25 cellular contexts compared by ENCODE assay signal in the genomic region with DNA sequence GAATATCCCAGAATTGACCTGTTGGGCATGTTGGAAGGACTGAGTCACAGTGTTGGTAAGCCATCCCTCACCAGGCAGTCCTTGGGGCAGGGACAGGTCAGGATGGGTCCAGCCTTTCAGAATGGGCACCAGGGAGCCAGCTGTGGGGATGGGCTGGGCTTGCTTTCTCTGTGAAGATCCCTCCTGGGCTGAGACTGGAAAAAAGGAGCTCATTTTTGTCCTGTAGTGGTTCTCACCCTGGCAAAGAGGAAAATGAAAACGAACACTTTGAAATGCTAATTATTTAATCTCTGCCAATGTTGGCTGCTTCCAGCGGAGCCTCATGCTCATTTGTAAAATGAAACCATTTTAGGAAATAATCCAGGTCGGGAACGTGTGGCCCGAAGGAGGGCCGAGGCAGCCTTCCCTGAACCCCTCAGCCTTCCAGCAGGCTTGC.
"Had no signal": no experiment of that assay in that cellular context is flagged by ENCODE, and none has a peak within 500 bp of the region (broad histone marks: within the 10 kb centered on the region; RNA-seq: fewer than 3 reads in every experiment).

No MANE protein-coding gene starts in this region.

- H3K27me3 ChIP-seq: foreskin keratinocyte, pancreas, suprapubic skin, upper lobe of right lung had no signal

- H3K4me3 ChIP-seq: left ventricle myocardium inferior, lung, pancreas, psoas muscle, stomach, suprapubic skin, tibial artery, upper lobe of right lung had no signal

- DNase-seq: activated CD4-positive, alpha-beta T cell treated with anti-CD3 and anti-CD28 coated beads for 48 hours; activated CD4-positive, alpha-beta T cell treated with anti-CD3 and anti-CD28 coated beads, Interleukin-2, amount 50 U/mL, for 48 hours; activated CD8-positive, alpha-beta memory T cell treated with anti-CD3 and anti-CD28 coated beads for 24 hours; activated effector memory CD4-positive, alpha-beta T cell treated with anti-CD3 and anti-CD28 coated beads, Interleukin-2, amount 50 U/mL, for 16 hours; activated naive CD4-positive, alpha-beta T cell treated with anti-CD3 and anti-CD28 coated beads, Interleukin-2, amount 10 ng/mL, durations not matched to agents 7 days and 5 days; activated naive CD8-positive, alpha-beta T cell treated with anti-CD3 and anti-CD28 coated beads, Interleukin-2, amount 10 ng/mL, durations not matched to agents 7 days and 5 days; endodermal cell; foreskin keratinocyte; left ventricle myocardium inferior; naive thymus-derived CD8-positive, alpha-beta T cell; pancreas; psoas muscle; right cardiac atrium; stimulated activated CD4-positive, alpha-beta T cell treated with anti-CD3 and anti-CD28 coated beads, Interleukin-15, amount 100 ng/mL, for 24 hours; stimulated activated CD4-positive, alpha-beta T cell treated with anti-CD3 and anti-CD28 coated beads, Interleukin-2, amount 100 ng/mL, for 24 hours; stimulated activated naive B cell treated with anti-CD40 and anti-IgM and Interleukin-4, amounts not matched to agents 10 μg/mL and 1 μg/mL and 100 μg/mL, for 72 hours; stomach; T-helper 9 cell; tibial artery; upper lobe of right lung had no signal

- H3K4me1 ChIP-seq: foreskin keratinocyte, left ventricle myocardium inferior, pancreas, psoas muscle, stomach, tibial artery, upper lobe of right lung had no signal

- H3K9me3 ChIP-seq: pancreas, suprapubic skin, upper lobe of right lung had no signal

- H3K36me3 ChIP-seq: left ventricle myocardium inferior, pancreas, stomach, suprapubic skin, tibial artery, upper lobe of right lung had no signal

- ATAC-seq: activated CD4-positive, CD25-positive, alpha-beta regulatory T cell treated with anti-CD3 and anti-CD28 coated beads, Interleukin-2, amount 50 U/mL, for 24 hours; esophagus mucosa; foreskin keratinocyte; naive thymus-derived CD8-positive, alpha-beta T cell; pancreas; psoas muscle; right cardiac atrium; stimulated activated naive B cell treated with anti-CD40 and anti-IgM and Interleukin-4, amounts not matched to agents 10 μg/mL and 1 μg/mL and 100 μg/mL, for 72 hours; upper lobe of right lung had no signal

- H3K27ac ChIP-seq: foreskin keratinocyte, left ventricle myocardium inferior, pancreas, psoas muscle, stomach, suprapubic skin, tibial artery, upper lobe of right lung, VCaP had no signal
